In genomic region chr1:181094813-181095212, GRCh38 we compare ENCODE assay signal across 11 cellular contexts. TPM values are rescaled to one million over a fixed set of nuclear protein-coding genes. Genes with fewer than 3 reads are reported as not detected.
DNase-seq lines count a peak whose midpoint lies in the region; TF ChIP-seq lines count a peak whose summit lies in the region.
"Had no signal": no experiment of that assay in that cellular context is flagged by ENCODE, and none has a peak within 500 bp of the region (broad histone marks: within the 10 kb centered on the region; RNA-seq: fewer than 3 reads in every experiment).

No MANE protein-coding gene starts in this region.

- H3K27ac ChIP-seq in hepatocyte (peak overlapping the region; percentile 78), subcutaneous abdominal adipose tissue (ENCODE audit: low read depth, low read length) (peak overlapping the region; percentile 41)

- H4K20me1 ChIP-seq in hepatocyte (ENCODE audit: insufficient read depth, poor library complexity, severe bottlenecking): peaks cover 9% of the 10 kb centered on the region

- TF ChIP-seq CTCF in astrocyte of the cerebellum (IDR thresholded peaks at IDR 0.05; ENCODE audit: low read depth, low read length, missing control alignments): no peak
- no peak for TF ChIP-seq CTCF in hepatocyte (IDR thresholded peaks at IDR 0.05; ENCODE audit: poor library complexity)

- in situ Hi-C loops in astrocyte of the cerebellum (cut with HindIII; ENCODE audit: low sequenced_read_pairs): loop anchor here (5.0 kb wide), 4 partner anchors 32 to 103 kb away; no protein-coding TSS in a partner anchor

- H3K79me2 ChIP-seq in hepatocyte: peaks cover 39% of the 10 kb centered on the region

- H3K4me1 ChIP-seq in hepatocyte (ENCODE audit: insufficient read depth) (peaks cover 54% of the 10 kb centered on the region), subcutaneous abdominal adipose tissue (ENCODE audit: control insufficient read depth in 5 of 5, insufficient read depth in 5 of 5, low read length in 5 of 5) (peaks cover 22 to 68% (median 63%) of the 10 kb centered on the region in 5 donors)

- peak; percentile 39 for TF ChIP-seq POLR2A in GM19099 (IDR thresholded peaks at IDR 0.05; ENCODE audit: extremely low read depth, insufficient read length, low read depth)

- DNase-seq in astrocyte of the cerebellum (ENCODE audit: low read depth) (peak; percentile 87), hepatocyte (ENCODE audit: low spot score) (peak; percentile 68), NCI-H2107 (lab: John Stamatoyannopoulos, UW) (no peak), RKO (ENCODE audit: low spot score) (no peak)
- no peak for DNase-seq in stimulated activated CD4-positive, alpha-beta T cell treated with anti-CD3 and anti-CD28 coated beads, Interleukin-4, amount 100 ng/mL, for 24 hours
- no peak for DNase-seq in activated CD4-positive, alpha-beta T cell treated with anti-CD3 and anti-CD28 coated beads, Interleukin-2, amount 50 U/mL, for 4 hours
- DNase-seq: effector CD8-positive, alpha-beta T cell; H7; KBM-7 had no signal

- H3K9me2 ChIP-seq in hepatocyte (replicated peaks; ENCODE audit: insufficient read depth): no peaks in the 10 kb centered on the region

- H2AFZ ChIP-seq in hepatocyte: no peak overlapping the region

- H3K27me3 ChIP-seq in hepatocyte: no peaks in the 10 kb centered on the region
- H3K27me3 ChIP-seq in subcutaneous abdominal adipose tissue (ENCODE audit: control insufficient read depth in 5 of 5, insufficient read depth in 4 of 5, low read length in 5 of 5): no peaks in the 10 kb centered on the region

- no peaks in the 10 kb centered on the region for H3K9me3 ChIP-seq in hepatocyte (ENCODE audit: low read depth)
- no peaks in the 10 kb centered on the region for H3K9me3 ChIP-seq in subcutaneous abdominal adipose tissue (ENCODE audit: control insufficient read depth in 5 of 5, low read length in 5 of 5)

- H3K4me2 ChIP-seq in hepatocyte: peak overlapping the region; percentile 43

- H3K4me3 ChIP-seq in astrocyte of the cerebellum (ENCODE audit: low read depth, low read length) (no peak overlapping the region), hepatocyte (no peak overlapping the region), subcutaneous abdominal adipose tissue (ENCODE audit: low read depth in 1 of 5, low read length in 5 of 5) (no peak overlapping the region)

- WGBS in hepatocyte (ENCODE audit: low lambda C conversion rate, missing lambda C conversion rate): 49% methylated on average over 3 of the region's 3 CpGs

- H3K9ac ChIP-seq in subcutaneous abdominal adipose tissue (ENCODE audit: low read length in 5 of 5): peak overlapping the region in 1 of 5 donors; percentile 56

- no peaks in the 10 kb centered on the region for H3K36me3 ChIP-seq in hepatocyte (replicated peaks; ENCODE audit: insufficient read depth, low read depth)
- no peaks in the 10 kb centered on the region for H3K36me3 ChIP-seq in subcutaneous abdominal adipose tissue (ENCODE audit: control insufficient read depth in 5 of 5, insufficient read depth in 5 of 5, low read length in 5 of 5)

RNA-seq across cellular contexts. Expression of gene IER5, which starts 6.3 kb away (rescaled TPM):
- 13.0 and 16.6 TPM in 2 replicates for total RNA-seq in hepatocyte
- 18.2 and 23.1 TPM in 2 replicates for polyA plus RNA-seq in hepatocyte

Comparison
In these comparisons a context has a peak if more than half of its experiments do, and no peak if none do; other contexts are left out.
1. DNase-seq: peak in astrocyte of the cerebellum (single experiment) and hepatocyte (single experiment); none in NCI-H2107 (single experiment), stimulated activated CD4-positive, alpha-beta T cell treated with anti-CD3 and anti-CD28 coated beads, Interleukin-4, amount 100 ng/mL, for 24 hours (single experiment), RKO (single experiment) and activated CD4-positive, alpha-beta T cell treated with anti-CD3 and anti-CD28 coated beads, Interleukin-2, amount 50 U/mL, for 4 hours (0 of 2).